ENCODE assay signal across 17 cellular contexts in genomic region chr1:219544163-219544846, GRCh38.
DNase-seq lines count a peak whose midpoint lies in the region; ATAC-seq, FAIRE-seq and TF ChIP-seq lines count a peak whose summit lies in the region.
"Had no signal": no experiment of that assay in that cellular context is flagged by ENCODE, and none has a peak within 500 bp of the region (broad histone marks: within the 10 kb centered on the region; RNA-seq: fewer than 3 reads in every experiment).

No MANE protein-coding gene starts in this region.

- CTCF ChIA-PET in A549 (lab: Yijun Ruan, JAX), result interaction anchor here (0.6 to 1.8 kb wide), 6 partner anchors 24 to 1199 kb away, joined by 3 to 4 read pairs (median 3); partner anchors contain the start of gene TGFB2

- H3K27me3 ChIP-seq in upper lobe of left lung, result no peaks in the 10 kb centered on the region
- H3K27me3 ChIP-seq: gastrocnemius medialis had no signal

- H3K27ac ChIP-seq in A549 (peak overlapping the region in 1 of 2 experiments; percentile 29; a peak in 1 of 6 replicates), upper lobe of left lung (no peak overlapping the region)
- H3K27ac ChIP-seq: gastrocnemius medialis, RWPE1 had no signal

- POLR2A ChIA-PET in A549 (lab: Yijun Ruan, JAX), result no interaction called here

- H3K4me3 ChIP-seq in A549 (no peak overlapping the region), upper lobe of left lung (no peak overlapping the region)
- H3K4me3 ChIP-seq: gastrocnemius medialis had no signal

- TF ChIP-seq POLR2A in A549 (IDR thresholded peaks at IDR 0.05; ENCODE audit: low read length) (no peak), upper lobe of left lung (IDR thresholded peaks at IDR 0.05) (no peak)

- H3K4me1 ChIP-seq in A549 (peaks cover 5% of the 10 kb centered on the region; the same call in 1 of the 3 replicates), upper lobe of left lung (no peaks in the 10 kb centered on the region)
- H3K4me1 ChIP-seq: gastrocnemius medialis had no signal

- TF ChIP-seq CTCF in A549 (IDR thresholded peaks at IDR 0.05) (peak; percentile 38), upper lobe of left lung (IDR thresholded peaks at IDR 0.05) (no peak)

- peak in 1 of 2 experiments; percentile 59; a peak in 2 of 6 replicates for ATAC-seq in A549
- ATAC-seq in upper lobe of left lung (ENCODE audit: low FRiP score in 2 of 2), result no peak
- ATAC-seq in GM21360 (IDR thresholded peaks at IDR 0.05; ENCODE audit: unreplicated experiment), result no peak
- ATAC-seq: activated T-helper 17 cell treated with anti-CD3 and anti-CD28 coated beads, Interleukin-2, amount 50 U/mL, for 72 hours; gastrocnemius medialis had no signal

- peak in 1 of 2 experiments; percentile 28 for DNase-seq in A549 (ENCODE audit: low read depth in 1 of 2, low spot score in 1 of 2)
- DNase-seq in DMS 273 treated with DMSO at 0.1 percent for 48 hours (lab: John Stamatoyannopoulos, UW), result peak; percentile 13
- DNase-seq in RPMI7951 (ENCODE audit: low read depth), result peak; percentile 21
- DNase-seq in fibroblast of peridontal ligament (ENCODE audit: extremely low read depth), result peak; percentile 56
- DNase-seq in upper lobe of left lung, result no peak
- no peak for DNase-seq in stimulated activated CD4-positive, alpha-beta T cell treated with anti-CD3 and anti-CD28 coated beads, Interleukin-2, amount 100 ng/mL, for 24 hours
- DNase-seq in NCI-H2196 treated with DMSO at 0.1 percent for 48 hours (lab: John Stamatoyannopoulos, UW; ENCODE audit: unreplicated experiment), result no peak
- DNase-seq: dermis blood vessel endothelial cell, gastrocnemius medialis, NCI-H2227 treated with DMSO at 0.1 percent for 48 hours, T-helper 9 cell had no signal

- 57% methylated on average over 5 of the region's 5 CpGs for WGBS in A549 (ENCODE audit: missing lambda C conversion rate)
- WGBS in upper lobe of left lung, 2 donors, result 61 to 74% methylated on average over 5 of the region's 5 CpGs

- TF ChIP-seq EP300 in A549 (IDR thresholded peaks at IDR 0.05), result no peak
- TF ChIP-seq EP300 in upper lobe of left lung (IDR thresholded peaks at IDR 0.05), result no peak

- H3K9me3 ChIP-seq in A549 (no peaks in the 10 kb centered on the region), upper lobe of left lung (no peaks in the 10 kb centered on the region)
- H3K9me3 ChIP-seq: gastrocnemius medialis had no signal

- no peak for FAIRE-seq in A549 (lab: Jason Lieb, UNC)
- FAIRE-seq: G401.6, H54, keratinocyte had no signal

- TF ChIP-seq RAD21 in A549 (conservative IDR thresholded peaks at IDR 0.05 in 1 of 2, IDR thresholded peaks at IDR 0.05 in 1 of 2), result peak; percentile 38 to 64

- H3K36me3 ChIP-seq in upper lobe of left lung, result no peaks in the 10 kb centered on the region
- H3K36me3 ChIP-seq: gastrocnemius medialis had no signal

- no peak overlapping the region for H3K4me2 ChIP-seq in A549

TF ChIP-seq in A549, 52 proteins besides CTCF, POLR2A, EP300 and RAD21:
- TF ChIP-seq REST (IDR thresholded peaks at IDR 0.05) (no peak), HOXB13 (CRISPR knock-in tag; IDR thresholded peaks at IDR 0.05; ENCODE audit: low read depth) (no peak), SMC3 (IDR thresholded peaks at IDR 0.05) (peak; percentile 55)

Comparison
In these comparisons a context has a peak if more than half of its experiments do, and no peak if none do; other contexts are left out.
1. DNase-seq: peak in DMS 273 treated with DMSO at 0.1 percent for 48 hours (single experiment), RPMI7951 (single experiment) and fibroblast of peridontal ligament (single experiment); none in upper lobe of left lung (0 of 2), stimulated activated CD4-positive, alpha-beta T cell treated with anti-CD3 and anti-CD28 coated beads, Interleukin-2, amount 100 ng/mL, for 24 hours (0 of 2) and NCI-H2196 treated with DMSO at 0.1 percent for 48 hours (single experiment).